In genomic region chr7:154994996-154995395, GRCh38 we compare ENCODE assay signal across 2 cellular contexts.
TF ChIP-seq lines count a peak whose summit lies in the region.

No MANE protein-coding gene starts in this region.

TF ChIP-seq in GM23338, 12 proteins besides CTCF, POLR2A, EP300 and RAD21:
- TF ChIP-seq POLR2AphosphoS5 (IDR thresholded peaks at IDR 0.05; ENCODE audit: low read depth) = no peak
- no peak for TF ChIP-seq JUNB (IDR thresholded peaks at IDR 0.05; ENCODE audit: unreplicated experiment)
- TF ChIP-seq REST (IDR thresholded peaks at IDR 0.05; ENCODE audit: unreplicated experiment) = no peak
- no peak for TF ChIP-seq STAT1 (IDR thresholded peaks at IDR 0.05; ENCODE audit: unreplicated experiment)
- no peak for TF ChIP-seq EZH2 (IDR thresholded peaks at IDR 0.05; ENCODE audit: low read depth, unreplicated experiment)
- no peak for TF ChIP-seq ZNF114 (CRISPR knock-in tag; IDR thresholded peaks at IDR 0.05)
- TF ChIP-seq ZNF462 (CRISPR knock-in tag; IDR thresholded peaks at IDR 0.05) = no peak
- no peak for TF ChIP-seq EZH2phosphoT487 (IDR thresholded peaks at IDR 0.05; ENCODE audit: unreplicated experiment)
- TF ChIP-seq NANOG (IDR thresholded peaks at IDR 0.05; ENCODE audit: borderline replicate concordance) = no peak
- no peak for TF ChIP-seq ETS1 (IDR thresholded peaks at IDR 0.05)
- TF ChIP-seq CREB1 (CRISPR knock-in tag; IDR thresholded peaks at IDR 0.05; ENCODE audit: low read depth) = no peak
- TF ChIP-seq ZNF331 (CRISPR knock-in tag; IDR thresholded peaks at IDR 0.05; ENCODE audit: low read depth) = no peak

TF ChIP-seq in GM12878, 131 proteins besides CTCF, POLR2A, EP300 and RAD21:
- no peak for TF ChIP-seq ASH2L (IDR thresholded peaks at IDR 0.05; ENCODE audit: borderline replicate concordance, low read depth)
- no peak for TF ChIP-seq ZNF217 (IDR thresholded peaks at IDR 0.05)
- TF ChIP-seq MAX (IDR thresholded peaks at IDR 0.05; ENCODE audit: low read depth, low read length) = no peak
- TF ChIP-seq ATF3 (IDR thresholded peaks at IDR 0.05; ENCODE audit: borderline replicate concordance, extremely low read depth, low read depth, low read length) = no peak
- no peak for TF ChIP-seq USF2 (IDR thresholded peaks at IDR 0.05; ENCODE audit: borderline replicate concordance, low read depth, low read length)
- no peak for TF ChIP-seq HSF1 (IDR thresholded peaks at IDR 0.05; ENCODE audit: low read depth, low read length)
- no peak for TF ChIP-seq CREM (IDR thresholded peaks at IDR 0.05; ENCODE audit: low read depth)
- TF ChIP-seq CEBPB (IDR thresholded peaks at IDR 0.05; ENCODE audit: borderline replicate concordance in 1 of 2, low read depth in 2 of 2, low read length in 2 of 2) = no peak
- no peak for TF ChIP-seq CHD2 (IDR thresholded peaks at IDR 0.05; ENCODE audit: borderline replicate concordance, low read depth, low read length)
- no peak for TF ChIP-seq CBX5 (IDR thresholded peaks at IDR 0.05; ENCODE audit: low read depth)
- TF ChIP-seq BRCA1 (IDR thresholded peaks at IDR 0.05; ENCODE audit: low read depth, low read length) = no peak
- no peak for TF ChIP-seq SREBF2 (IDR thresholded peaks at IDR 0.05; ENCODE audit: low read length)
TF ChIP-seq in GM12878: peak in this region for 0.
